ENCODE assay signal across 1 cellular context in the genomic region with DNA sequence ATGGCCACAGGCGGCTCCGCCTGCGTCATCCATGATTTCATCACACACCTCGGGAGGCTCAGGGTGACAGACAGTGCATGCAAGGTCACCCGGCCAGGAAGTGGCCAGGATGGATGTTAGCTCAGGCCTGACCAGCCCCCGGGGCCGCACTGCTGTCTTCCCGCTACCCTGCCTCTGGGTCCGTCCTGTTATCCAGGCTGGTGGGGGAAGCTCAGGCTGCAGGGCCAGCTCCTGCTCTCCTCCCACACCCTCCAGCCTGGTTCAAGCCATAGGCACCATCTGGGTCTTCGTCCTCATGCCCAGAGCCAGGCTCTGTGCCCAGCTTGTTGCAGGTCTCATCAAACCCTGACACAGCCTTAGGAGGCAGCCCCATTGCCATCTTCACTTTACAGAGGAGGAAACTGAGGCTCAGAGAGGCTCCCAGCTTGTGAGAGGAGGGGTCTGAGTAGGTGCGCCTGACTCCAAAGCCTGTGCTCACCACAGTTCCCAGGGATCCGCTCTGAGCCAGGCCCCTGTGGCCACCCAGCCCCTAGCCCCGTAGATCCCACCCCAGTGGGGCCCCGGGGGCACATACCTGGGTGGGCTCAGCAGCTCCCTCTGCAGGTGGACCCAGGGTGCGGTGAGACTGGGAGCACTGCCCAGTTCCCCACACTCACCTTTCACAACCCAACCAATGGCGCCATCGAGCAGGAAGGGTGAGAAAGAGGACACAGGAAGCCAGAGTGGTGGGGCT.
TF ChIP-seq lines count a peak whose summit lies in the region.

No MANE protein-coding gene starts in this region.

TF ChIP-seq in K562, 482 proteins besides CTCF, POLR2A, EP300 and RAD21 (continued from another document and continues in another):
- TF ChIP-seq, protein P1, sequence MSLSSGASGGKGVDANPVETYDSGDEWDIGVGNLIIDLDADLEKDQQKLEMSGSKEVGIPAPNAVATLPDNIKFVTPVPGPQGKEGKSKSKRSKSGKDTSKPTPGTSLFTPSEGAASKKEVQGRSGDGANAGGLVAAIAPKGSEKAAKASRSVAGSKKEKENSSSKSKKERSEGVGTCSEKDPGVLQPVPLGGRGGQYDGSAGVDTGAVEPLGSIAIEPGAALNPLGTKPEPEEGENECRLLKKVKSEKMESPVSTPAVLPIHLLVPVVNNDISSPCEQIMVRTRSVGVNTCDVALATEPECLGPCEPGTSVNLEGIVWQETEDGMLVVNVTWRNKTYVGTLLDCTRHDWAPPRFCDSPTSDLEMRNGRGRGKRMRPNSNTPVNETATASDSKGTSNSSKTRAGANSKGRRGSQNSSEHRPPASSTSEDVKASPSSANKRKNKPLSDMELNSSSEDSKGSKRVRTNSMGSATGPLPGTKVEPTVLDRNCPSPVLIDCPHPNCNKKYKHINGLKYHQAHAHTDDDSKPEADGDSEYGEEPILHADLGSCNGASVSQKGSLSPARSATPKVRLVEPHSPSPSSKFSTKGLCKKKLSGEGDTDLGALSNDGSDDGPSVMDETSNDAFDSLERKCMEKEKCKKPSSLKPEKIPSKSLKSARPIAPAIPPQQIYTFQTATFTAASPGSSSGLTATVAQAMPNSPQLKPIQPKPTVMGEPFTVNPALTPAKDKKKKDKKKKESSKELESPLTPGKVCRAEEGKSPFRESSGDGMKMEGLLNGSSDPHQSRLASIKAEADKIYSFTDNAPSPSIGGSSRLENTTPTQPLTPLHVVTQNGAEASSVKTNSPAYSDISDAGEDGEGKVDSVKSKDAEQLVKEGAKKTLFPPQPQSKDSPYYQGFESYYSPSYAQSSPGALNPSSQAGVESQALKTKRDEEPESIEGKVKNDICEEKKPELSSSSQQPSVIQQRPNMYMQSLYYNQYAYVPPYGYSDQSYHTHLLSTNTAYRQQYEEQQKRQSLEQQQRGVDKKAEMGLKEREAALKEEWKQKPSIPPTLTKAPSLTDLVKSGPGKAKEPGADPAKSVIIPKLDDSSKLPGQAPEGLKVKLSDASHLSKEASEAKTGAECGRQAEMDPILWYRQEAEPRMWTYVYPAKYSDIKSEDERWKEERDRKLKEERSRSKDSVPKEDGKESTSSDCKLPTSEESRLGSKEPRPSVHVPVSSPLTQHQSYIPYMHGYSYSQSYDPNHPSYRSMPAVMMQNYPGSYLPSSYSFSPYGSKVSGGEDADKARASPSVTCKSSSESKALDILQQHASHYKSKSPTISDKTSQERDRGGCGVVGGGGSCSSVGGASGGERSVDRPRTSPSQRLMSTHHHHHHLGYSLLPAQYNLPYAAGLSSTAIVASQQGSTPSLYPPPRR (CRISPR knock-in tag; IDR thresholded peaks at IDR 0.05; ENCODE audit: borderline replicate concordance) = no peak
- TF ChIP-seq MAZ (CRISPR knock-in tag; conservative IDR thresholded peaks at IDR 0.05 in 1 of 2, IDR thresholded peaks at IDR 0.05 in 1 of 2) (peak in 1 of 2 experiments; percentile 30; a peak in 3 of 4 replicates), NFYB (IDR thresholded peaks at IDR 0.05; ENCODE audit: extremely low read depth, insufficient read length) (no peak), GATAD2B (IDR thresholded peaks at IDR 0.05; ENCODE audit: borderline replicate concordance) (no peak), KLF13 (tag; IDR thresholded peaks at IDR 0.05; ENCODE audit: borderline replicate concordance, low read depth) (no peak), ZNF76 (CRISPR knock-in tag; IDR thresholded peaks at IDR 0.05; ENCODE audit: borderline replicate concordance) (0 out of 2 replicates have a peak, but pooled peaks have one; percentile 25), TEAD2 (tag; IDR thresholded peaks at IDR 0.05) (no peak), RUNX1 (IDR thresholded peaks at IDR 0.05; ENCODE audit: low read depth) (no peak), ZNF668 (CRISPR knock-in tag; IDR thresholded peaks at IDR 0.05) (no peak), EHMT2 (IDR thresholded peaks at IDR 0.05) (no peak)
- TF ChIP-seq, protein P2, sequence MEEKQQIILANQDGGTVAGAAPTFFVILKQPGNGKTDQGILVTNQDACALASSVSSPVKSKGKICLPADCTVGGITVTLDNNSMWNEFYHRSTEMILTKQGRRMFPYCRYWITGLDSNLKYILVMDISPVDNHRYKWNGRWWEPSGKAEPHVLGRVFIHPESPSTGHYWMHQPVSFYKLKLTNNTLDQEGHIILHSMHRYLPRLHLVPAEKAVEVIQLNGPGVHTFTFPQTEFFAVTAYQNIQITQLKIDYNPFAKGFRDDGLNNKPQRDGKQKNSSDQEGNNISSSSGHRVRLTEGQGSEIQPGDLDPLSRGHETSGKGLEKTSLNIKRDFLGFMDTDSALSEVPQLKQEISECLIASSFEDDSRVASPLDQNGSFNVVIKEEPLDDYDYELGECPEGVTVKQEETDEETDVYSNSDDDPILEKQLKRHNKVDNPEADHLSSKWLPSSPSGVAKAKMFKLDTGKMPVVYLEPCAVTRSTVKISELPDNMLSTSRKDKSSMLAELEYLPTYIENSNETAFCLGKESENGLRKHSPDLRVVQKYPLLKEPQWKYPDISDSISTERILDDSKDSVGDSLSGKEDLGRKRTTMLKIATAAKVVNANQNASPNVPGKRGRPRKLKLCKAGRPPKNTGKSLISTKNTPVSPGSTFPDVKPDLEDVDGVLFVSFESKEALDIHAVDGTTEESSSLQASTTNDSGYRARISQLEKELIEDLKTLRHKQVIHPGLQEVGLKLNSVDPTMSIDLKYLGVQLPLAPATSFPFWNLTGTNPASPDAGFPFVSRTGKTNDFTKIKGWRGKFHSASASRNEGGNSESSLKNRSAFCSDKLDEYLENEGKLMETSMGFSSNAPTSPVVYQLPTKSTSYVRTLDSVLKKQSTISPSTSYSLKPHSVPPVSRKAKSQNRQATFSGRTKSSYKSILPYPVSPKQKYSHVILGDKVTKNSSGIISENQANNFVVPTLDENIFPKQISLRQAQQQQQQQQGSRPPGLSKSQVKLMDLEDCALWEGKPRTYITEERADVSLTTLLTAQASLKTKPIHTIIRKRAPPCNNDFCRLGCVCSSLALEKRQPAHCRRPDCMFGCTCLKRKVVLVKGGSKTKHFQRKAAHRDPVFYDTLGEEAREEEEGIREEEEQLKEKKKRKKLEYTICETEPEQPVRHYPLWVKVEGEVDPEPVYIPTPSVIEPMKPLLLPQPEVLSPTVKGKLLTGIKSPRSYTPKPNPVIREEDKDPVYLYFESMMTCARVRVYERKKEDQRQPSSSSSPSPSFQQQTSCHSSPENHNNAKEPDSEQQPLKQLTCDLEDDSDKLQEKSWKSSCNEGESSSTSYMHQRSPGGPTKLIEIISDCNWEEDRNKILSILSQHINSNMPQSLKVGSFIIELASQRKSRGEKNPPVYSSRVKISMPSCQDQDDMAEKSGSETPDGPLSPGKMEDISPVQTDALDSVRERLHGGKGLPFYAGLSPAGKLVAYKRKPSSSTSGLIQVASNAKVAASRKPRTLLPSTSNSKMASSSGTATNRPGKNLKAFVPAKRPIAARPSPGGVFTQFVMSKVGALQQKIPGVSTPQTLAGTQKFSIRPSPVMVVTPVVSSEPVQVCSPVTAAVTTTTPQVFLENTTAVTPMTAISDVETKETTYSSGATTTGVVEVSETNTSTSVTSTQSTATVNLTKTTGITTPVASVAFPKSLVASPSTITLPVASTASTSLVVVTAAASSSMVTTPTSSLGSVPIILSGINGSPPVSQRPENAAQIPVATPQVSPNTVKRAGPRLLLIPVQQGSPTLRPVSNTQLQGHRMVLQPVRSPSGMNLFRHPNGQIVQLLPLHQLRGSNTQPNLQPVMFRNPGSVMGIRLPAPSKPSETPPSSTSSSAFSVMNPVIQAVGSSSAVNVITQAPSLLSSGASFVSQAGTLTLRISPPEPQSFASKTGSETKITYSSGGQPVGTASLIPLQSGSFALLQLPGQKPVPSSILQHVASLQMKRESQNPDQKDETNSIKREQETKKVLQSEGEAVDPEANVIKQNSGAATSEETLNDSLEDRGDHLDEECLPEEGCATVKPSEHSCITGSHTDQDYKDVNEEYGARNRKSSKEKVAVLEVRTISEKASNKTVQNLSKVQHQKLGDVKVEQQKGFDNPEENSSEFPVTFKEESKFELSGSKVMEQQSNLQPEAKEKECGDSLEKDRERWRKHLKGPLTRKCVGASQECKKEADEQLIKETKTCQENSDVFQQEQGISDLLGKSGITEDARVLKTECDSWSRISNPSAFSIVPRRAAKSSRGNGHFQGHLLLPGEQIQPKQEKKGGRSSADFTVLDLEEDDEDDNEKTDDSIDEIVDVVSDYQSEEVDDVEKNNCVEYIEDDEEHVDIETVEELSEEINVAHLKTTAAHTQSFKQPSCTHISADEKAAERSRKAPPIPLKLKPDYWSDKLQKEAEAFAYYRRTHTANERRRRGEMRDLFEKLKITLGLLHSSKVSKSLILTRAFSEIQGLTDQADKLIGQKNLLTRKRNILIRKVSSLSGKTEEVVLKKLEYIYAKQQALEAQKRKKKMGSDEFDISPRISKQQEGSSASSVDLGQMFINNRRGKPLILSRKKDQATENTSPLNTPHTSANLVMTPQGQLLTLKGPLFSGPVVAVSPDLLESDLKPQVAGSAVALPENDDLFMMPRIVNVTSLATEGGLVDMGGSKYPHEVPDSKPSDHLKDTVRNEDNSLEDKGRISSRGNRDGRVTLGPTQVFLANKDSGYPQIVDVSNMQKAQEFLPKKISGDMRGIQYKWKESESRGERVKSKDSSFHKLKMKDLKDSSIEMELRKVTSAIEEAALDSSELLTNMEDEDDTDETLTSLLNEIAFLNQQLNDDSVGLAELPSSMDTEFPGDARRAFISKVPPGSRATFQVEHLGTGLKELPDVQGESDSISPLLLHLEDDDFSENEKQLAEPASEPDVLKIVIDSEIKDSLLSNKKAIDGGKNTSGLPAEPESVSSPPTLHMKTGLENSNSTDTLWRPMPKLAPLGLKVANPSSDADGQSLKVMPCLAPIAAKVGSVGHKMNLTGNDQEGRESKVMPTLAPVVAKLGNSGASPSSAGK (IDR thresholded peaks at IDR 0.05) = peak; percentile 65; the same call in 1 of the 2 replicates
- TF ChIP-seq, protein P3, sequence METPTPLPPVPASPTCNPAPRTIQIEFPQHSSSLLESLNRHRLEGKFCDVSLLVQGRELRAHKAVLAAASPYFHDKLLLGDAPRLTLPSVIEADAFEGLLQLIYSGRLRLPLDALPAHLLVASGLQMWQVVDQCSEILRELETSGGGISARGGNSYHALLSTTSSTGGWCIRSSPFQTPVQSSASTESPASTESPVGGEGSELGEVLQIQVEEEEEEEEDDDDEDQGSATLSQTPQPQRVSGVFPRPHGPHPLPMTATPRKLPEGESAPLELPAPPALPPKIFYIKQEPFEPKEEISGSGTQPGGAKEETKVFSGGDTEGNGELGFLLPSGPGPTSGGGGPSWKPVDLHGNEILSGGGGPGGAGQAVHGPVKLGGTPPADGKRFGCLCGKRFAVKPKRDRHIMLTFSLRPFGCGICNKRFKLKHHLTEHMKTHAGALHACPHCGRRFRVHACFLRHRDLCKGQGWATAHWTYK (CRISPR knock-in tag; IDR thresholded peaks at IDR 0.05) = peak; percentile 78
- TF ChIP-seq, protein P4, sequence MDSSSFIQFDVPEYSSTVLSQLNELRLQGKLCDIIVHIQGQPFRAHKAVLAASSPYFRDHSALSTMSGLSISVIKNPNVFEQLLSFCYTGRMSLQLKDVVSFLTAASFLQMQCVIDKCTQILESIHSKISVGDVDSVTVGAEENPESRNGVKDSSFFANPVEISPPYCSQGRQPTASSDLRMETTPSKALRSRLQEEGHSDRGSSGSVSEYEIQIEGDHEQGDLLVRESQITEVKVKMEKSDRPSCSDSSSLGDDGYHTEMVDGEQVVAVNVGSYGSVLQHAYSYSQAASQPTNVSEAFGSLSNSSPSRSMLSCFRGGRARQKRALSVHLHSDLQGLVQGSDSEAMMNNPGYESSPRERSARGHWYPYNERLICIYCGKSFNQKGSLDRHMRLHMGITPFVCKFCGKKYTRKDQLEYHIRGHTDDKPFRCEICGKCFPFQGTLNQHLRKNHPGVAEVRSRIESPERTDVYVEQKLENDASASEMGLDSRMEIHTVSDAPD (CRISPR knock-in tag; IDR thresholded peaks at IDR 0.05) = no peak
- TF ChIP-seq, protein P5, sequence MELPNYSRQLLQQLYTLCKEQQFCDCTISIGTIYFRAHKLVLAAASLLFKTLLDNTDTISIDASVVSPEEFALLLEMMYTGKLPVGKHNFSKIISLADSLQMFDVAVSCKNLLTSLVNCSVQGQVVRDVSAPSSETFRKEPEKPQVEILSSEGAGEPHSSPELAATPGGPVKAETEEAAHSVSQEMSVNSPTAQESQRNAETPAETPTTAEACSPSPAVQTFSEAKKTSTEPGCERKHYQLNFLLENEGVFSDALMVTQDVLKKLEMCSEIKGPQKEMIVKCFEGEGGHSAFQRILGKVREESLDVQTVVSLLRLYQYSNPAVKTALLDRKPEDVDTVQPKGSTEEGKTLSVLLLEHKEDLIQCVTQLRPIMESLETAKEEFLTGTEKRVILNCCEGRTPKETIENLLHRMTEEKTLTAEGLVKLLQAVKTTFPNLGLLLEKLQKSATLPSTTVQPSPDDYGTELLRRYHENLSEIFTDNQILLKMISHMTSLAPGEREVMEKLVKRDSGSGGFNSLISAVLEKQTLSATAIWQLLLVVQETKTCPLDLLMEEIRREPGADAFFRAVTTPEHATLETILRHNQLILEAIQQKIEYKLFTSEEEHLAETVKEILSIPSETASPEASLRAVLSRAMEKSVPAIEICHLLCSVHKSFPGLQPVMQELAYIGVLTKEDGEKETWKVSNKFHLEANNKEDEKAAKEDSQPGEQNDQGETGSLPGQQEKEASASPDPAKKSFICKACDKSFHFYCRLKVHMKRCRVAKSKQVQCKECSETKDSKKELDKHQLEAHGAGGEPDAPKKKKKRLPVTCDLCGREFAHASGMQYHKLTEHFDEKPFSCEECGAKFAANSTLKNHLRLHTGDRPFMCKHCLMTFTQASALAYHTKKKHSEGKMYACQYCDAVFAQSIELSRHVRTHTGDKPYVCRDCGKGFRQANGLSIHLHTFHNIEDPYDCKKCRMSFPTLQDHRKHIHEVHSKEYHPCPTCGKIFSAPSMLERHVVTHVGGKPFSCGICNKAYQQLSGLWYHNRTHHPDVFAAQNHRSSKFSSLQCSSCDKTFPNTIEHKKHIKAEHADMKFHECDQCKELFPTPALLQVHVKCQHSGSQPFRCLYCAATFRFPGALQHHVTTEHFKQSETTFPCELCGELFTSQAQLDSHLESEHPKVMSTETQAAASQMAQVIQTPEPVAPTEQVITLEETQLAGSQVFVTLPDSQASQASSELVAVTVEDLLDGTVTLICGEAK (IDR thresholded peaks at IDR 0.05) = 0 out of 2 replicates have a peak, but pooled peaks have one; percentile 29
- TF ChIP-seq, protein P5 (CRISPR knock-in tag; IDR thresholded peaks at IDR 0.05) = no peak
